8 cellular contexts compared by ENCODE assay signal in the genomic region with DNA sequence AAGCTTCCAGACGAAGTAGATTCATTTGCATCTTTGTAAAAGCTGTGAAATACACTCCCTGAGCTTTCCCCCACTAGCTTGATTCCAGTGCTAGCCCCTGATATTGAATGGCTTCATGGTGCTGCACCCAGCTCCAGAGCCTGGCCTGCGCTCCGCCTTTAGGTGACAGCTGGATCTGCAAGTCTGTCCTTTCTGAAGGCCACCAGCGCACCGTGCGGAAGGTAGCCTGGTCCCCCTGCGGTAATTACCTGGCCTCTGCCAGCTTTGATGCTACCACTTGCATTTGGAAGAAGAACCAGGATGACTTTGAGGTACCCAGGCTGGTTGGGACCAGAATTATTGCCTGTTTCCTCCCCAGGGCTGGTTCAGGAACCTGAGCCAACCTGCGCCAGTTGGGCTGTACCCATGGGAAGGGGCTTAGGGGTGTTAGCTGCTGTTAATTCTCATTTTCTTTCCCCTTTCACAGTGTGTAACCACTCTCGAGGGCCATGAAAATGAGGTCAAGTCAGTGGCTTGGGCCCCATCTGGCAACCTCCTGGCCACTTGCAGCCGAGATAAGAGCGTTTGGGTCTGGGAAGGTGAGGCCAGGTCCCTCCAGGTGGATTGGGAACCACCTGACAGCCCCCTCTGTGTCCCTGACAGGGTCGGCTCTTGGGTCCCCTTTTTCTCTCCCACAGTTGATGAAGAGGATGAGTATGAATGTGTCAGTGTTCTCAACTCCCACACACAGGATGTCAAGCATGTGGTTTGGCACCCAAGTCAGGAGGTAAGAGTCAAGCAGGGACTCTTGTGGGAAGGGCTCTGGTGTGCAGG. TPM values are rescaled to one million over a fixed set of nuclear protein-coding genes. Genes with fewer than 3 reads are reported as not detected.
DNase-seq lines count a peak whose midpoint lies in the region; ATAC-seq and TF ChIP-seq lines count a peak whose summit lies in the region.

No MANE protein-coding gene starts in this region.

- peak; percentile 39 to 60 for TF ChIP-seq RAD21 in liver (IDR thresholded peaks at IDR 0.05)

- DNase-seq in CD14-positive monocyte (ENCODE audit: low spot score) (peak; percentile 67), HEK293T (ENCODE audit: extremely low spot score) (peak; percentile 62), SJSA1 (ENCODE audit: low read depth in 1 of 2, low spot score in 2 of 2) (peak in 1 of 2 experiments; percentile 70), adipocyte (ENCODE audit: low read depth) (peak; percentile 48), sciatic nerve (ENCODE audit: low spot score) (no peak)
- peak in 5 of 6 experiments; percentile 7 to 41 (median 18) for DNase-seq in stimulated activated naive CD4-positive, alpha-beta T cell (lab: John Stamatoyannopoulos, UW)

- peak overlapping the region; percentile 87 for H3K4me3 ChIP-seq in SJSA1
- H3K4me3 ChIP-seq in adipocyte (ENCODE audit: low read length) = peak overlapping the region; percentile 94
- peak overlapping the region in 1 of 3 donors; percentile 85 for H3K4me3 ChIP-seq in liver (ENCODE audit: low read depth in 1 of 3, low read length in 3 of 3)

- CTCF ChIA-PET in HEK293T (lab: Yijun Ruan, JAX) = interaction anchor here (0.5 to 0.6 kb wide), 3 partner anchors 11 to 110 kb away, joined by 3 to 10 read pairs (median 5); no protein-coding TSS in a partner anchor

- H3K4me3 Mint-ChIP-seq in CD14-positive monocyte = peak overlapping the region; percentile 64 to 99

- H3K9me3 ChIP-seq in SJSA1 (replicated peaks) = no peaks in the 10 kb centered on the region
- H3K9me3 ChIP-seq in adipocyte (ENCODE audit: control insufficient read depth, low read length) = no peaks in the 10 kb centered on the region
- no peaks in the 10 kb centered on the region for H3K9me3 ChIP-seq in liver (ENCODE audit: control insufficient read depth in 4 of 4, low read length in 3 of 4)

- peaks cover 19% of the 10 kb centered on the region for H3K4me1 ChIP-seq in SJSA1 (replicated peaks)
- H3K4me1 ChIP-seq in adipocyte (ENCODE audit: control insufficient read depth, insufficient read depth, low read length) = peaks cover 29% of the 10 kb centered on the region
- peaks cover 6 to 32% (median 26%) of the 10 kb centered on the region in 4 donors for H3K4me1 ChIP-seq in liver (ENCODE audit: control insufficient read depth in 4 of 4, insufficient read depth in 4 of 4, low read length in 3 of 4)

- TF ChIP-seq CTCF in CD14-positive monocyte (IDR thresholded peaks at IDR 0.05) (peak; percentile 61), liver (IDR thresholded peaks at IDR 0.05; ENCODE audit: low read depth, low read length, missing input control) (peak; percentile 34)

- H3K9ac ChIP-seq in adipocyte (ENCODE audit: low read length) = peak overlapping the region; percentile 92
- no peak overlapping the region for H3K9ac ChIP-seq in liver (ENCODE audit: low read depth in 1 of 2, low read length in 2 of 2)

- H3K27me3 ChIP-seq in SJSA1 (replicated peaks) = no peaks in the 10 kb centered on the region
- H3K27me3 ChIP-seq in adipocyte (replicated peaks; ENCODE audit: control insufficient read depth, insufficient read depth, low read length) = no peaks in the 10 kb centered on the region
- no peaks in the 10 kb centered on the region for H3K27me3 ChIP-seq in liver (ENCODE audit: control insufficient read depth in 4 of 4, insufficient read depth in 4 of 4, low read length in 3 of 4)

- peak overlapping the region in 5 of 7 donors; percentile 19 to 77 (median 57) for H3K27ac Mint-ChIP-seq in CD14-positive monocyte

- H3K9me3 Mint-ChIP-seq in CD14-positive monocyte = no peaks in the 10 kb centered on the region

- WGBS in liver = 82% methylated on average over 12 of the region's 12 CpGs

- ATAC-seq in sciatic nerve (no peak), GM18858 (IDR thresholded peaks at IDR 0.05; ENCODE audit: unreplicated experiment) (no peak)

- H3K36me3 ChIP-seq in SJSA1 = peaks cover 77% of the 10 kb centered on the region
- H3K36me3 ChIP-seq in adipocyte (ENCODE audit: control insufficient read depth, insufficient read depth, low read length, severe bottlenecking) = peaks cover 43% of the 10 kb centered on the region
- peaks cover 11 to 31% (median 27%) of the 10 kb centered on the region in 4 donors for H3K36me3 ChIP-seq in liver (ENCODE audit: control insufficient read depth in 4 of 4, insufficient read depth in 3 of 4, low read depth in 1 of 4, low read length in 3 of 4)

- H3K36me3 Mint-ChIP-seq in CD14-positive monocyte = peaks cover 57 to 76% of the 10 kb centered on the region in 2 donors

- POLR2A ChIA-PET in HEK293T (lab: Yijun Ruan, JAX) = interaction anchor here (1.6 to 3.8 kb wide), 4 partner anchors 8 to 127 kb away, joined by 3 to 37 read pairs (median 6); partner anchors contain the start of gene STARD7

- H3K4me1 Mint-ChIP-seq in CD14-positive monocyte = peaks cover 30% of the 10 kb centered on the region

- H3K27me3 Mint-ChIP-seq in CD14-positive monocyte (ENCODE audit: low read depth in 3 of 3) = peaks cover 0 to 3% (median 0%) of the 10 kb centered on the region in 3 donors

- intact Hi-C loops in CD14-positive monocyte (cut with micrococcal nuclease) = loop anchor here (2.0 to 10.0 kb wide), 6 partner anchors 35 to 273 kb away; partner anchors contain the start of genes ANKRD36C (in 1 of the 2), ASTL (in 1 of the 2), DUSP2 (in 1 of the 2) and SNRNP200 (in 1 of the 2)
- intact Hi-C loops in sciatic nerve (cut with DNase I) = no loop called here

- H3K27ac ChIP-seq in SJSA1 (no peak overlapping the region), liver (ENCODE audit: low read depth in 1 of 2, low read length in 2 of 2) (no peak overlapping the region)

TF ChIP-seq in HEK293T, 16 proteins besides CTCF, POLR2A, EP300 and RAD21:
- TF ChIP-seq NFRKB (IDR thresholded peaks at IDR 0.05) = no peak
- no peak for TF ChIP-seq SUZ12 (IDR thresholded peaks at IDR 0.05)
- no peak for TF ChIP-seq BHLHE40 (IDR thresholded peaks at IDR 0.05; ENCODE audit: borderline replicate concordance)
- TF ChIP-seq HDGF (IDR thresholded peaks at IDR 0.05; ENCODE audit: borderline replicate concordance) = no peak
- no peak for TF ChIP-seq FOXK2 (IDR thresholded peaks at IDR 0.05)
- no peak for TF ChIP-seq ZNF384 (IDR thresholded peaks at IDR 0.05)
- no peak for TF ChIP-seq PKNOX1 (IDR thresholded peaks at IDR 0.05)
- TF ChIP-seq ARNT (IDR thresholded peaks at IDR 0.05) = no peak
- TF ChIP-seq TARDBP (IDR thresholded peaks at IDR 0.05) = no peak
- no peak for TF ChIP-seq FOXA1 (IDR thresholded peaks at IDR 0.05)
- TF ChIP-seq ELF4 (IDR thresholded peaks at IDR 0.05) = no peak
- TF ChIP-seq SP1 (IDR thresholded peaks at IDR 0.05) = no peak

TF ChIP-seq in liver, 16 proteins besides CTCF, POLR2A, EP300 and RAD21:
- TF ChIP-seq NR2F2 (IDR thresholded peaks at IDR 0.05) (no peak), SP1 (IDR thresholded peaks at IDR 0.05) (no peak), TAF1 (conservative IDR thresholded peaks at IDR 0.05) (no peak), HNF4G (IDR thresholded peaks at IDR 0.05) (no peak)
TF ChIP-seq in liver: peak in this region for 0.

RNA-seq across cellular contexts. Expression of gene CIAO1, which starts 1.3 kb away (rescaled TPM):
- polyA plus RNA-seq in CD14-positive monocyte (10 to 100 TPM; 89.4 to 93.8 TPM), liver (10 to 100 TPM; 43.0 to 43.3 TPM)
- total RNA-seq in SJSA1 (2014; rRNA removed; shearing (Covaris generic)) = 86.9 and 88.2 TPM in 2 replicates
- total RNA-seq in liver (10 to 100 TPM; 50.6 to 80.4 TPM), sciatic nerve (62.7 TPM)

RNA-seq across cellular contexts. Expression of gene TMEM127, which starts 1.6 kb away (rescaled TPM):
- polyA plus RNA-seq in CD14-positive monocyte (100 to 1,000 TPM in 1 of 2 donors, 10 to 100 TPM in 1; 72.3 to 107 TPM), liver (10 to 100 TPM; 11.2 to 27.5 TPM)
- total RNA-seq in SJSA1 (2014; rRNA removed; shearing (Covaris generic)) = 24.3 and 25.1 TPM in 2 replicates
- total RNA-seq in liver (10 to 100 TPM; 17.7 to 19.1 TPM), sciatic nerve (33.5 TPM)

RNA-seq across cellular contexts. Expression of gene SNRNP200, which starts 38.0 kb away (rescaled TPM):
- 10 to 100 TPM; 27.2 to 36.1 TPM for polyA plus RNA-seq in CD14-positive monocyte
- 29.9 and 33.1 TPM in 2 replicates for total RNA-seq in SJSA1 (2014; rRNA removed; shearing (Covaris generic))
- 10 to 100 TPM; 55.9 to 75.2 TPM for total RNA-seq in liver
- polyA plus RNA-seq in liver = 10 to 100 TPM; 28.1 to 39.1 TPM
- total RNA-seq in sciatic nerve = 89.0 TPM

RNA-seq across cellular contexts. Expression of gene ITPRIPL1, which starts 57.8 kb away (rescaled TPM):
- polyA plus RNA-seq in CD14-positive monocyte (under 1 TPM; 0.18 to 0.50 TPM), liver (under 1 TPM; 0.19 to 0.22 TPM)
- 0.50 and 0.55 TPM in 2 replicates for total RNA-seq in SJSA1 (2014; rRNA removed; shearing (Covaris generic))
- total RNA-seq in liver (1 to 10 TPM in 1 of 2 donors, under 1 TPM in 1; 0.33 to 3.1 TPM), sciatic nerve (2.8 TPM)

RNA-seq across cellular contexts. Expression of gene STARD7, which starts 58.7 kb away (rescaled TPM):
- polyA plus RNA-seq in CD14-positive monocyte = 100 to 1,000 TPM; 172 to 179 TPM
- 148 and 188 TPM in 2 replicates for total RNA-seq in SJSA1 (2014; rRNA removed; shearing (Covaris generic))
- 100 to 1,000 TPM in 1 of 2 donors, 10 to 100 TPM in 1; 72.0 to 120 TPM for total RNA-seq in liver
- 10 to 100 TPM; 42.9 to 47.4 TPM for polyA plus RNA-seq in liver
- 72.5 TPM for total RNA-seq in sciatic nerve
